8 cellular contexts compared by ENCODE assay signal in genomic region chrX:41923925-41924693, GRCh38. TPM values are rescaled to one million over a fixed set of nuclear protein-coding genes. Genes with fewer than 3 reads are reported as not detected.
A peak's percentile ranks its signal among the peaks of the same experiment; 100 is the strongest.
DNase-seq lines count a peak whose midpoint lies in the region; ATAC-seq and TF ChIP-seq lines count a peak whose summit lies in the region.

No MANE protein-coding gene starts in this region.

- H3K27me3 ChIP-seq in DOHH2 (ENCODE audit: control insufficient read depth, low read length), result no peaks in the 10 kb centered on the region; the same call in 1 of the 2 replicates
- H3K27me3 ChIP-seq in MG63, result no peaks in the 10 kb centered on the region
- H3K27me3 ChIP-seq in right lobe of liver, result no peaks in the 10 kb centered on the region

- intact Hi-C loops in dendritic cell treated with granulocyte-macrophage colony-stimulating factor and Interleukin-4, amounts not matched to agents 40 ng/mL and 50 ng/mL, for 4 days (cut with micrococcal nuclease), result loop anchor here (10.0 kb wide), 2 partner anchors 119 to 1731 kb away; partner anchors contain the start of gene MAOA
- intact Hi-C loops in right lobe of liver (cut with DNase I), result no loop called here

- H3K4me2 ChIP-seq in DOHH2 (ENCODE audit: low read length), result peak overlapping the region; percentile 95

- no peaks in the 10 kb centered on the region for H4K20me1 ChIP-seq in DOHH2 (ENCODE audit: control insufficient read depth, insufficient read depth, low read depth, low read length)

- peaks cover 9% of the 10 kb centered on the region for H3K4me1 Mint-ChIP-seq in T-helper 17 cell
- peaks cover 9% of the 10 kb centered on the region for H3K4me1 Mint-ChIP-seq in dendritic cell treated with granulocyte-macrophage colony-stimulating factor and Interleukin-4, amounts not matched to agents 40 ng/mL and 50 ng/mL, for 4 days (ENCODE audit: low read depth)

- DNase-seq in MG63 (peak; percentile 4), T-helper 17 cell (peak in 2 of 3 donors; percentile 7 to 10), right lobe of liver (peak in 2 of 3 donors; percentile 34 to 43), COLO829 (ENCODE audit: low spot score) (no peak)
- DNase-seq in stimulated activated naive CD8-positive, alpha-beta T cell treated with anti-CD3 and anti-CD28 coated beads, Interleukin-15, Interleukin-2, amounts not matched to agents 100 U/mL and 50 U/mL, for 24 hours, result peak; percentile 22

- peaks cover 3% of the 10 kb centered on the region for H3K36me3 Mint-ChIP-seq in T-helper 17 cell (ENCODE audit: low read depth)
- peaks cover 7% of the 10 kb centered on the region for H3K36me3 Mint-ChIP-seq in dendritic cell treated with granulocyte-macrophage colony-stimulating factor and Interleukin-4, amounts not matched to agents 40 ng/mL and 50 ng/mL, for 4 days (ENCODE audit: low read depth)

- H3K27ac Mint-ChIP-seq in T-helper 17 cell, result peak overlapping the region; percentile 8
- peak overlapping the region; percentile 73 for H3K27ac Mint-ChIP-seq in dendritic cell treated with granulocyte-macrophage colony-stimulating factor and Interleukin-4, amounts not matched to agents 40 ng/mL and 50 ng/mL, for 4 days

- no peaks in the 10 kb centered on the region for H3F3A ChIP-seq in DOHH2 (ENCODE audit: control insufficient read depth, insufficient read depth)

- TF ChIP-seq CTCF in DOHH2 (IDR thresholded peaks at IDR 0.05; ENCODE audit: low read depth, low read length, poor library complexity, severe bottlenecking) (no peak), right lobe of liver (IDR thresholded peaks at IDR 0.05) (no peak)

- no peaks in the 10 kb centered on the region for H3K9me3 ChIP-seq in DOHH2 (ENCODE audit: control insufficient read depth, insufficient read depth, low read length)
- no peaks in the 10 kb centered on the region for H3K9me3 ChIP-seq in MG63
- H3K9me3 ChIP-seq in T-helper 17 cell (ENCODE audit: control insufficient read depth, low read length, poor library complexity, severe bottlenecking), result no peaks in the 10 kb centered on the region
- no peaks in the 10 kb centered on the region for H3K9me3 ChIP-seq in right lobe of liver

- no peaks in the 10 kb centered on the region for H3K9me2 ChIP-seq in DOHH2 (replicated peaks; ENCODE audit: control insufficient read depth, low read length)

- H3K4me3 ChIP-seq in DOHH2 (ENCODE audit: low read length) (peak overlapping the region; percentile 75), MG63 (peak overlapping the region; percentile 62), right lobe of liver (peak overlapping the region; percentile 47 to 65 (median 52))

- peaks cover 33% of the 10 kb centered on the region for H3K79me2 ChIP-seq in DOHH2 (ENCODE audit: control insufficient read depth, low read length)

- ATAC-seq in T-helper 17 cell (peak; percentile 32), right lobe of liver (peak; percentile 9 to 33 (median 20)), HG03175 (IDR thresholded peaks at IDR 0.05; ENCODE audit: unreplicated experiment) (no peak)
- ATAC-seq in stimulated activated naive CD8-positive, alpha-beta T cell treated with anti-CD3 and anti-CD28 coated beads, Interleukin-15, Interleukin-2, amounts not matched to agents 100 U/mL and 50 U/mL, for 24 hours, result no peak

- H3K27me3 Mint-ChIP-seq in T-helper 17 cell, result no peaks in the 10 kb centered on the region
- H3K27me3 Mint-ChIP-seq in dendritic cell treated with granulocyte-macrophage colony-stimulating factor and Interleukin-4, amounts not matched to agents 40 ng/mL and 50 ng/mL, for 4 days, result peaks cover 10% of the 10 kb centered on the region

- H3K9me3 Mint-ChIP-seq in dendritic cell treated with granulocyte-macrophage colony-stimulating factor and Interleukin-4, amounts not matched to agents 40 ng/mL and 50 ng/mL, for 4 days, result no peaks in the 10 kb centered on the region

- TF ChIP-seq POLR2A in right lobe of liver (IDR thresholded peaks at IDR 0.05), result no peak

- H3K27ac ChIP-seq in DOHH2 (ENCODE audit: low read depth, low read length) (no peak overlapping the region), right lobe of liver (peak overlapping the region; percentile 47 to 71 (median 58))

- 22% methylated on average over 21 of the region's 21 CpGs for WGBS in right lobe of liver (ENCODE audit: insufficient coverage, low coverage, low lambda C conversion rate, missing lambda C conversion rate)

- H3K4me1 ChIP-seq in DOHH2 (ENCODE audit: control insufficient read depth, low read length) (peaks cover 28% of the 10 kb centered on the region), right lobe of liver (no peaks in the 10 kb centered on the region)

- H3K36me3 ChIP-seq in DOHH2 (ENCODE audit: control insufficient read depth, low read length) (no peaks in the 10 kb centered on the region), MG63 (no peaks in the 10 kb centered on the region), right lobe of liver (no peaks in the 10 kb centered on the region)

- peak overlapping the region; percentile 82 for H3K4me3 Mint-ChIP-seq in T-helper 17 cell
- peak overlapping the region; percentile 85 for H3K4me3 Mint-ChIP-seq in dendritic cell treated with granulocyte-macrophage colony-stimulating factor and Interleukin-4, amounts not matched to agents 40 ng/mL and 50 ng/mL, for 4 days

RNA-seq across cellular contexts. Expression of gene CASK, which starts 0.8 kb away (rescaled TPM):
- 10.9 and 21.8 TPM in 2 replicates for total RNA-seq in MG63 (2014; rRNA removed; shearing (Covaris generic); ENCODE audit: low replicate concordance)
- total RNA-seq in T-helper 17 cell (100 to 1,000 TPM in 1 of 2 donors, 10 to 100 TPM in 1; 99.9 to 107 TPM), right lobe of liver (10 to 100 TPM; 17.8 to 23.8 (median 20.4) TPM)

Comparison
In these comparisons a context has a peak if more than half of its experiments do, and no peak if none do; other contexts are left out.
1. ATAC-seq: peak in T-helper 17 cell (single experiment) and right lobe of liver (4 of 4); none in stimulated activated naive CD8-positive, alpha-beta T cell treated with anti-CD3 and anti-CD28 coated beads, Interleukin-15, Interleukin-2, amounts not matched to agents 100 U/mL and 50 U/mL, for 24 hours (single experiment) and HG03175 (single experiment).
2. Peak in every context shown above with its lines, with median percentiles within 50 percentile points of each other: H3K4me3 ChIP-seq.